In the genomic region with DNA sequence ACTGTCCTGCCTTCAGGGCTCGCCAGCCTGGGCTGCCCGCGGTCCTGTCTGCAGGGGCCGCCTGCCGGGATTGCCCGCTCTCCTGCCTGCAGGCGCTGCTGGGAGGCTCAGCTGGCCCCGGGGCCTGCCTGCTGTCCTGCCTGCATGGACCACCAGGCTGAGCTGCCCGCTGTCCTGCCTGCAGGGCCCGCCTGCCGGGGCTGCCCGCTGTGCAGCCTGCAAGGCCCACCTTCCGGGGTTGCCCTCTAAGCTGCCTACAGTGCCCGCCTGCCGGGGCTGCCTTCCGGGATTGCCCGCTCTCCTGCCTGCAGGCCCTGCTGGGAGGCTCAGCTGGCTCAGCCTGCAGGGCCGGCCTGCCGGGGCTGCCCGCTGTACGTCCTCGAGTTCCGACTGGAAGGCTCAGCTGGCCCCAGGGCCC, we compare ENCODE assay signal across 8 cellular contexts.
DNase-seq lines count a peak whose midpoint lies in the region; TF ChIP-seq lines count a peak whose summit lies in the region.

No MANE protein-coding gene starts in this region.

- peak; percentile 60 for DNase-seq in NCI-H2029 (lab: John Stamatoyannopoulos, UW)
- no peak for DNase-seq in NCI-H2029 treated with DMSO at 0.1 percent for 48 hours (lab: John Stamatoyannopoulos, UW)
- DNase-seq in activated CD4-positive, alpha-beta T cell treated with anti-CD3 and anti-CD28 coated beads for 48 hours = peak; percentile 78
- DNase-seq in fibroblast of the aortic adventitia (ENCODE audit: low read depth) = no peak
- DNase-seq in stimulated activated CD4-positive, alpha-beta T cell treated with anti-CD3 and anti-CD28 coated beads, TNF-alpha, amount 100 ng/mL, for 48 hours (ENCODE audit: low read depth in 3 of 3) = peak in 2 of 3 donors; percentile 1 to 60
- DNase-seq in NCI-H128 (lab: John Stamatoyannopoulos, UW; ENCODE audit: unreplicated experiment) = no peak
- no peak for DNase-seq in iPS-NIHi7 (ENCODE audit: extremely low spot score)
- no peak for DNase-seq in NCI-H510A (lab: John Stamatoyannopoulos, UW)

- H3K4me3 ChIP-seq in fibroblast of the aortic adventitia (ENCODE audit: low read depth, low read length) = peak overlapping the region; percentile 67

- no peak for TF ChIP-seq CTCF in fibroblast of the aortic adventitia (IDR thresholded peaks at IDR 0.05; ENCODE audit: insufficient read depth, low read length)

Comparison
In these comparisons a context has a peak if more than half of its experiments do, and no peak if none do; other contexts are left out.
1. DNase-seq: peak in NCI-H2029 (single experiment), activated CD4-positive, alpha-beta T cell treated with anti-CD3 and anti-CD28 coated beads for 48 hours (single experiment) and stimulated activated CD4-positive, alpha-beta T cell treated with anti-CD3 and anti-CD28 coated beads, TNF-alpha, amount 100 ng/mL, for 48 hours (2 of 3); none in NCI-H2029 treated with DMSO at 0.1 percent for 48 hours (single experiment), fibroblast of the aortic adventitia (single experiment), NCI-H128 (single experiment), iPS-NIHi7 (single experiment) and NCI-H510A (single experiment).